ENCODE assay signal across 9 cellular contexts in the genomic region with DNA sequence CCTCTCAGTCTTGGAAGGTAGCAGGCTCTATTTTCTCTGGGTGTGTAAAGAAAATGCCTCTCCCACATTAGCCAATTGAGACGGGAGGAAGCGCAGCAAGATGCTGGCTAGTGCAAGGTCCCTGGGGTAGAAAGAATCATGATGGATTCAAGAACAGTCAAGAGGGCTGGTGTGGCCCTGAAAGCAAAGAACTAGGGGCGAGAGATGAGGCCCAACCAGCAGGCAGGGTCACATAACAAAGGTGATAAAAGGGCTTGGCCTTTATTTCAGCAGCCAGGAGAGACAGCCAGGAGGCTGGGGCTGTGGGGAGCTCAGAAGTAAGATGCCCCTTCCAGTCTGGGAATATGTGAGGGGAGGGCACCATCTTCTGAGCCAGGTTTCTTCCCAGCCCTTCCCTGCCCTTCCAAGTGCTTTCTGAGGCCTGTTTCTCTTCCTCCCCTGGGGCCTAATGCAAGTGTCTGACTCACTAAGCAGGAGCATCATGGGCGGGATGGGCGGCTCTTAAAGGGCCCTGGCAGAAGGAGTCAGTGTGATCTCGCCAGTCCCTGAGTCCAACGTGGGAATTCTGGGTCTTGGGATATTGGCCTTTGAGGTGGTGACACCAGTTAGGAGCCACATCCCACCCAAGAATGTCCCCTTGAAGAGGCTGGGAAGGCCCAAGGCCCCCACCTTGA. TPM values are rescaled to one million over a fixed set of nuclear protein-coding genes. Genes with fewer than 3 reads are reported as not detected.
DNase-seq lines count a peak whose midpoint lies in the region; ATAC-seq and TF ChIP-seq lines count a peak whose summit lies in the region.
"Had no signal": no experiment of that assay in that cellular context is flagged by ENCODE, and none has a peak within 500 bp of the region (broad histone marks: within the 10 kb centered on the region; RNA-seq: fewer than 3 reads in every experiment).

No MANE protein-coding gene starts in this region.

- H3K27me3 ChIP-seq in rectal smooth muscle tissue (ENCODE audit: control insufficient read depth, insufficient read depth, low read length): no peaks in the 10 kb centered on the region

- H3K27ac ChIP-seq in rectal smooth muscle tissue (ENCODE audit: low read depth, low read length): peak overlapping the region; percentile 28

- DNase-seq in T-helper 1 cell (no peak), SK-MEL-5 (ENCODE audit: low read depth, low spot score) (peak; percentile 69), GM13977 (ENCODE audit: low spot score) (no peak), type B pancreatic cell (ENCODE audit: extremely low spot score, unreplicated experiment) (no peak), anterior cingulate cortex (lab: John Stamatoyannopoulos, UW) (no peak)

- H3K4me1 ChIP-seq in rectal smooth muscle tissue (ENCODE audit: control insufficient read depth, insufficient read depth, low read length): peaks cover 9% of the 10 kb centered on the region

- no peaks in the 10 kb centered on the region for H3K27me3 Mint-ChIP-seq in T-helper 1 cell treated with Interleukin-12 subunit alpha and Interleukin-12 subunit beta and Interleukin-4 antibody, amounts not matched to agents 30 μg/mL and 1 μg/mL, for 36 hours (ENCODE audit: low read depth)
- H3K27me3 Mint-ChIP-seq in type B pancreatic cell: peaks cover 55% of the 10 kb centered on the region

- no peak overlapping the region for H3K9ac ChIP-seq in rectal smooth muscle tissue (ENCODE audit: low read length)

- no peak for TF ChIP-seq CTCF in GM13977 (IDR thresholded peaks at IDR 0.05; ENCODE audit: extremely low read depth, insufficient read depth, missing control alignments)
- no peak for TF ChIP-seq CTCF in type B pancreatic cell (conservative IDR thresholded peaks at IDR 0.05)

- no peak overlapping the region for H3K4me3 ChIP-seq in rectal smooth muscle tissue (ENCODE audit: low read length)

- in situ Hi-C loops in SK-MEL-5 (cut with HindIII; ENCODE audit: low pct_unique_long_range_greater_than_20kb, low sequenced_read_pairs): no loop called here
- in situ Hi-C loops in GM13977 (cut with MboI; ENCODE audit: low pct_unique_long_range_greater_than_20kb, low sequenced_read_pairs, unreplicated experiment): no loop called here

- H3K27ac Mint-ChIP-seq in T-helper 1 cell treated with Interleukin-12 subunit alpha and Interleukin-12 subunit beta and Interleukin-4 antibody, amounts not matched to agents 30 μg/mL and 1 μg/mL, for 36 hours: peak overlapping the region; percentile 16
- H3K27ac Mint-ChIP-seq in type B pancreatic cell: no peak overlapping the region

- peak; percentile 67 for ATAC-seq in esophagus mucosa

- H3K4me1 Mint-ChIP-seq in T-helper 1 cell treated with Interleukin-12 subunit alpha and Interleukin-12 subunit beta and Interleukin-4 antibody, amounts not matched to agents 30 μg/mL and 1 μg/mL, for 36 hours (ENCODE audit: low read depth): peaks cover 63% of the 10 kb centered on the region
- H3K4me1 Mint-ChIP-seq in type B pancreatic cell (ENCODE audit: unreplicated experiment): peaks cover 3% of the 10 kb centered on the region

- peaks cover 51% of the 10 kb centered on the region for H3K36me3 Mint-ChIP-seq in T-helper 1 cell treated with Interleukin-12 subunit alpha and Interleukin-12 subunit beta and Interleukin-4 antibody, amounts not matched to agents 30 μg/mL and 1 μg/mL, for 36 hours (ENCODE audit: low read depth)
- H3K36me3 Mint-ChIP-seq in type B pancreatic cell: no peaks in the 10 kb centered on the region

- no peaks in the 10 kb centered on the region for H3K9me3 Mint-ChIP-seq in T-helper 1 cell treated with Interleukin-12 subunit alpha and Interleukin-12 subunit beta and Interleukin-4 antibody, amounts not matched to agents 30 μg/mL and 1 μg/mL, for 36 hours
- H3K9me3 Mint-ChIP-seq in type B pancreatic cell: no peaks in the 10 kb centered on the region

- H3K36me3 ChIP-seq in rectal smooth muscle tissue (ENCODE audit: control insufficient read depth, insufficient read depth, low read length): no peaks in the 10 kb centered on the region

- peak overlapping the region; percentile 12 for H3K4me3 Mint-ChIP-seq in T-helper 1 cell treated with Interleukin-12 subunit alpha and Interleukin-12 subunit beta and Interleukin-4 antibody, amounts not matched to agents 30 μg/mL and 1 μg/mL, for 36 hours
- no peak overlapping the region for H3K4me3 Mint-ChIP-seq in type B pancreatic cell

RNA-seq across cellular contexts. Expression of a gene that starts 3.9 kb away (rescaled TPM):
- 3.5 and 6.9 TPM in 2 replicates for total RNA-seq in SK-MEL-5 (2014; rRNA removed; shearing (Covaris generic))
- 8.2 and 9.1 TPM in 2 replicates for polyA plus RNA-seq in SK-MEL-5 (2015; cell fraction: cytosol; rRNA removed)
- 28.0 and 46.6 TPM in 2 replicates for polyA plus RNA-seq in SK-MEL-5 (2015; cell fraction: nucleus; rRNA removed)
- 13.0 TPM for total RNA-seq in esophagus mucosa
- total RNA-seq in type B pancreatic cell (ENCODE audit: low replicate concordance): 1.7 and 2.7 TPM in 2 replicates

RNA-seq across cellular contexts. Expression of a gene that starts 23.7 kb away (rescaled TPM):
- total RNA-seq in SK-MEL-5 (2014; rRNA removed; shearing (Covaris generic)): not detected in 2 replicates
- polyA plus RNA-seq in SK-MEL-5 (2015; cell fraction: cytosol; rRNA removed): not detected in 2 replicates
- not detected in 2 replicates for polyA plus RNA-seq in SK-MEL-5 (2015; cell fraction: nucleus; rRNA removed)
- total RNA-seq in esophagus mucosa (not detected), type B pancreatic cell (ENCODE audit: low replicate concordance) (not detected in 2 replicates)
- total RNA-seq: T-helper 1 cell treated with Interleukin-12 subunit alpha and Interleukin-12 subunit beta and Interleukin-4 antibody, amounts not matched to agents 30 ng/mL and 1 ng/mL, for 36 hours had no signal

RNA-seq across cellular contexts. Expression of a gene that starts 53.5 kb away (rescaled TPM):
- total RNA-seq in SK-MEL-5 (2014; rRNA removed; shearing (Covaris generic)): 168 and 180 TPM in 2 replicates
- 231 and 390 TPM in 2 replicates for polyA plus RNA-seq in SK-MEL-5 (2015; cell fraction: cytosol; rRNA removed)
- 320 and 327 TPM in 2 replicates for polyA plus RNA-seq in SK-MEL-5 (2015; cell fraction: nucleus; rRNA removed)
- total RNA-seq in esophagus mucosa (63.9 TPM), type B pancreatic cell (ENCODE audit: low replicate concordance) (98.8 and 155 TPM in 2 replicates)
